In genomic region chr12:108671110-108671509, GRCh38 we compare ENCODE assay signal across 1 cellular context.
TF ChIP-seq lines count a peak whose summit lies in the region.

No MANE protein-coding gene starts in this region.

TF ChIP-seq in H1, 55 proteins besides CTCF, POLR2A, EP300 and RAD21:
- no peak for TF ChIP-seq SAP30 (IDR thresholded peaks at IDR 0.05; ENCODE audit: insufficient read depth, insufficient replicate concordance, low read length)
- no peak for TF ChIP-seq CTBP2 (IDR thresholded peaks at IDR 0.05; ENCODE audit: borderline replicate concordance, insufficient read depth, insufficient read length, low read length)
- TF ChIP-seq NRF1 (IDR thresholded peaks at IDR 0.05; ENCODE audit: low read depth, low read length), result no peak
- TF ChIP-seq SP4 (IDR thresholded peaks at IDR 0.05; ENCODE audit: low read length), result no peak
- no peak for TF ChIP-seq RFX5 (IDR thresholded peaks at IDR 0.05; ENCODE audit: borderline replicate concordance, low read depth, low read length)
- TF ChIP-seq CHD2 (IDR thresholded peaks at IDR 0.05; ENCODE audit: low read length), result no peak
- no peak for TF ChIP-seq CBX8 (IDR thresholded peaks at IDR 0.05; ENCODE audit: borderline replicate concordance, low read depth, low read length)
